1 cellular context compared by ENCODE assay signal in genomic region chr1:58841455-58841854, GRCh38.
TF ChIP-seq lines count a peak whose summit lies in the region.

No MANE protein-coding gene starts in this region.

TF ChIP-seq in HCT116, 20 proteins besides CTCF, POLR2A, EP300 and RAD21 (continued from another document):
- TF ChIP-seq ZBTB33 (IDR thresholded peaks at IDR 0.05; ENCODE audit: extremely low read depth, insufficient replicate concordance, low read length) (no peak), TCF7L2 (IDR thresholded peaks at IDR 0.05; ENCODE audit: borderline replicate concordance, extremely low read depth, insufficient read depth, insufficient read length) (no peak), YY1 (IDR thresholded peaks at IDR 0.05; ENCODE audit: extremely low read depth, insufficient replicate concordance, low read depth, low read length) (no peak), FOSL1 (IDR thresholded peaks at IDR 0.05; ENCODE audit: low read depth) (no peak), EZH2 (IDR thresholded peaks at IDR 0.05) (no peak)
